ENCODE assay signal across 16 cellular contexts in genomic region chr3:122898298-122898697, GRCh38.
DNase-seq lines count a peak whose midpoint lies in the region; ATAC-seq and TF ChIP-seq lines count a peak whose summit lies in the region.
"Had no signal": no experiment of that assay in that cellular context is flagged by ENCODE, and none has a peak within 500 bp of the region (broad histone marks: within the 10 kb centered on the region; RNA-seq: fewer than 3 reads in every experiment).

No MANE protein-coding gene starts in this region.

- no peak overlapping the region for H3K4ac ChIP-seq in neuronal stem cell (ENCODE audit: low read length)

- H3K36me3 ChIP-seq in right atrium auricular region (no peaks in the 10 kb centered on the region), neuronal stem cell (replicated peaks in 1 of 2; ENCODE audit: control insufficient read depth in 2 of 2, insufficient read depth in 2 of 2, low read length in 2 of 2) (no peaks in the 10 kb centered on the region), neural progenitor cell (no peaks in the 10 kb centered on the region)
- H3K36me3 ChIP-seq: BLaER1 treated with 17β-estradiol and CSF1 and Interleukin-3, amounts not matched to agents 10 nM and 100 nM had no signal

- H2BK120ac ChIP-seq in neuronal stem cell (ENCODE audit: low read depth, low read length) = no peak overlapping the region

- H3K4me2 ChIP-seq in neuronal stem cell (ENCODE audit: insufficient read depth, low read length, poor library complexity, severe bottlenecking) (no peak overlapping the region), neural progenitor cell (no peak overlapping the region)
- H3K4me2 ChIP-seq: BLaER1 treated with 17β-estradiol and CSF1 and Interleukin-3, amounts not matched to agents 10 nM and 100 nM; GM23338 had no signal

- no peak overlapping the region for H3K27ac Mint-ChIP-seq in neural progenitor cell
- H3K27ac Mint-ChIP-seq: CD4-positive, CD25-positive, alpha-beta regulatory T cell; GM23338; H9 had no signal

- no CpG with 5 or more reads among the region's 4 CpGs for WGBS in neuronal stem cell (ENCODE audit: extremely low coverage in 2 of 2, insufficient read length in 2 of 2, insufficient replicate concordance in 1 of 2), 2 donors

- peak; percentile 57 for ATAC-seq in left ventricle myocardium superior
- no peak for ATAC-seq in GM21825 (IDR thresholded peaks at IDR 0.05; ENCODE audit: unreplicated experiment)
- ATAC-seq: GM12878, GM23338 had no signal

- H3K79me2 ChIP-seq in neural progenitor cell (ENCODE audit: low read depth) = no peaks in the 10 kb centered on the region

- no peaks in the 10 kb centered on the region for H3F3A ChIP-seq in neural progenitor cell (ENCODE audit: low read depth)

- peaks cover 15% of the 10 kb centered on the region for H3K4me1 Mint-ChIP-seq in neural progenitor cell

- TF ChIP-seq CTCF in right atrium auricular region (IDR thresholded peaks at IDR 0.05) (no peak), fibroblast of pulmonary artery (IDR thresholded peaks at IDR 0.05; ENCODE audit: low read length, missing control alignments) (no peak), neural progenitor cell (IDR thresholded peaks at IDR 0.05) (no peak)

- H3K9me3 Mint-ChIP-seq in neural progenitor cell = peaks cover 1% of the 10 kb centered on the region
- H3K9me3 Mint-ChIP-seq: CD4-positive, CD25-positive, alpha-beta regulatory T cell; GM23338; H9 had no signal

- intact Hi-C loops in left ventricle myocardium superior (cut with micrococcal nuclease) = no loop called here

- peak; percentile 33 for DNase-seq in NCI-H2196 (lab: John Stamatoyannopoulos, UW; ENCODE audit: unreplicated experiment)
- DNase-seq in NCI-H2196 treated with DMSO at 0.1 percent for 48 hours (lab: John Stamatoyannopoulos, UW; ENCODE audit: unreplicated experiment) = no peak
- no peak for DNase-seq in left ventricle myocardium superior
- no peak for DNase-seq in right atrium auricular region (ENCODE audit: low spot score)
- DNase-seq in fibroblast of pulmonary artery (ENCODE audit: low read depth) = peak; percentile 6
- DNase-seq in neuronal stem cell (ENCODE audit: low spot score) = no peak
- no peak for DNase-seq in neural progenitor cell (ENCODE audit: low spot score)
- DNase-seq: 8988T; AML-193; CD4-positive, CD25-positive, alpha-beta regulatory T cell; DMS53; H9 had no signal

- H4K91ac ChIP-seq in neuronal stem cell (ENCODE audit: low read depth, low read length, poor library complexity) = no peak overlapping the region

- H2AFZ ChIP-seq in neuronal stem cell (ENCODE audit: low read length) (peak overlapping the region; percentile 31), neural progenitor cell (replicated peaks) (no peak overlapping the region)

- H3K14ac ChIP-seq in neuronal stem cell (ENCODE audit: low read length) = no peak overlapping the region

- H3K4me1 ChIP-seq in right atrium auricular region (no peaks in the 10 kb centered on the region), neuronal stem cell (ENCODE audit: control insufficient read depth in 2 of 2, insufficient read depth in 1 of 2, low read depth in 1 of 2, low read length in 2 of 2) (peaks cover 0 to 3% of the 10 kb centered on the region in 2 donors), neural progenitor cell (no peaks in the 10 kb centered on the region)

- no peak overlapping the region for H3K9ac ChIP-seq in neuronal stem cell (ENCODE audit: low read depth, low read length, poor library complexity)
- no peak overlapping the region for H3K9ac ChIP-seq in neural progenitor cell
- H3K9ac ChIP-seq: BLaER1 treated with 17β-estradiol and CSF1 and Interleukin-3, amounts not matched to agents 10 nM and 100 nM had no signal

- no peaks in the 10 kb centered on the region for H4K20me1 ChIP-seq in neural progenitor cell (ENCODE audit: low read depth)
- H4K20me1 ChIP-seq: BLaER1 treated with 17β-estradiol and CSF1 and Interleukin-3, amounts not matched to agents 10 nM and 100 nM had no signal

- H3K27me3 ChIP-seq in right atrium auricular region (no peaks in the 10 kb centered on the region), neuronal stem cell (ENCODE audit: control insufficient read depth in 3 of 3, insufficient read depth in 3 of 3, low read depth in 1 of 3, low read length in 3 of 3) (no peaks in the 10 kb centered on the region), neural progenitor cell (no peaks in the 10 kb centered on the region)
- H3K27me3 ChIP-seq: BLaER1 treated with 17β-estradiol and CSF1 and Interleukin-3, amounts not matched to agents 10 nM and 100 nM had no signal

- H3K4me3 Mint-ChIP-seq in neural progenitor cell = no peak overlapping the region
- H3K4me3 Mint-ChIP-seq: GM23338, H9 had no signal

- no peak overlapping the region for H3K23ac ChIP-seq in neuronal stem cell (ENCODE audit: low read depth, low read length, poor library complexity)

- H3K18ac ChIP-seq in neuronal stem cell (ENCODE audit: low read length) = no peak overlapping the region

- H3K4me3 ChIP-seq in right atrium auricular region (no peak overlapping the region), fibroblast of pulmonary artery (replicated peaks; ENCODE audit: low read depth, low read length) (no peak overlapping the region), neuronal stem cell (ENCODE audit: low read length in 2 of 2) (no peak overlapping the region), neural progenitor cell (no peak overlapping the region)
- H3K4me3 ChIP-seq: BLaER1 treated with 17β-estradiol and CSF1 and Interleukin-3, amounts not matched to agents 10 nM and 100 nM; GM12878; GM23338 had no signal

- H3K9me3 ChIP-seq in right atrium auricular region (no peaks in the 10 kb centered on the region), neuronal stem cell (replicated peaks in 1 of 2; ENCODE audit: control insufficient read depth in 2 of 2, insufficient read depth in 1 of 2, low read depth in 1 of 2, low read length in 2 of 2) (no peaks in the 10 kb centered on the region), neural progenitor cell (ENCODE audit: low read depth) (no peaks in the 10 kb centered on the region)
- H3K9me3 ChIP-seq: BLaER1 treated with 17β-estradiol and CSF1 and Interleukin-3, amounts not matched to agents 10 nM and 100 nM had no signal

- H3K36me3 Mint-ChIP-seq in neural progenitor cell = no peaks in the 10 kb centered on the region
- H3K36me3 Mint-ChIP-seq: CD4-positive, CD25-positive, alpha-beta regulatory T cell had no signal

- no peak overlapping the region for H2AK5ac ChIP-seq in neuronal stem cell (ENCODE audit: low read depth, low read length)

- H3K27ac ChIP-seq in right atrium auricular region (no peak overlapping the region), neuronal stem cell (replicated peaks; ENCODE audit: low read length) (no peak overlapping the region), neural progenitor cell (no peak overlapping the region)
- H3K27ac ChIP-seq: BLaER1 treated with 17β-estradiol and CSF1 and Interleukin-3, amounts not matched to agents 10 nM and 100 nM had no signal

- H3K27me3 Mint-ChIP-seq in neural progenitor cell (ENCODE audit: insufficient read depth, low read depth) = peaks cover 3% of the 10 kb centered on the region

- H4K8ac ChIP-seq in neuronal stem cell (ENCODE audit: low read depth, low read length) = no peak overlapping the region

- H2BK15ac ChIP-seq in neuronal stem cell (ENCODE audit: low read length) = no peak overlapping the region

- H2BK12ac ChIP-seq in neuronal stem cell (ENCODE audit: low read length) = no peak overlapping the region

- no peak overlapping the region for H2BK5ac ChIP-seq in neuronal stem cell (ENCODE audit: low read length)

- H3K79me1 ChIP-seq in neuronal stem cell (ENCODE audit: low read depth, low read length) = no peaks in the 10 kb centered on the region

Comparison
In these comparisons a context has a peak if more than half of its experiments do, and no peak if none do; other contexts are left out.
1. DNase-seq: peak in NCI-H2196 (single experiment) and fibroblast of pulmonary artery (single experiment); none in NCI-H2196 treated with DMSO at 0.1 percent for 48 hours (single experiment), left ventricle myocardium superior (single experiment), right atrium auricular region (single experiment), neuronal stem cell (single experiment) and neural progenitor cell (single experiment).